Comparison of ENCODE assay signal across 1 cellular context in genomic region chr4:80232707-80233370, GRCh38.
A peak's percentile ranks its signal among the peaks of the same experiment; 100 is the strongest.
TF ChIP-seq lines count a peak whose summit lies in the region.

No MANE protein-coding gene starts in this region.

TF ChIP-seq in K562, 482 proteins besides CTCF, POLR2A, EP300 and RAD21 (continued from another document):
- TF ChIP-seq BCLAF1 (IDR thresholded peaks at IDR 0.05; ENCODE audit: borderline replicate concordance in 1 of 2, control insufficient read depth in 1 of 2, low read depth in 2 of 2, low read length in 1 of 2) (0 out of 4 replicates have a peak, but pooled peaks of 1 of the 2 experiments have one; percentile 36), ZNF707 (CRISPR knock-in tag; conservative IDR thresholded peaks at IDR 0.05) (no peak), ZBTB2 (IDR thresholded peaks at IDR 0.05) (no peak), CHAMP1 (IDR thresholded peaks at IDR 0.05) (no peak), ZNF398 (CRISPR knock-in tag; IDR thresholded peaks at IDR 0.05) (no peak), CEBPG (CRISPR knock-in tag; IDR thresholded peaks at IDR 0.05) (no peak), CEBPG (tag; conservative IDR thresholded peaks at IDR 0.05 in 1 of 2, IDR thresholded peaks at IDR 0.05 in 1 of 2) (peak in 1 of 2 experiments; percentile 77; a peak in 3 of 4 replicates), XRCC5 (IDR thresholded peaks at IDR 0.05; ENCODE audit: low read depth, low read length) (no peak), ZNF431 (CRISPR knock-in tag; IDR thresholded peaks at IDR 0.05) (no peak), EGR1 (conservative IDR thresholded peaks at IDR 0.05) (no peak)
TF ChIP-seq in K562: peak in this region for 6.
